19 cellular contexts compared by ENCODE assay signal in genomic region chr3:183317271-183317670, GRCh38.
"Had no signal": no experiment of that assay in that cellular context is flagged by ENCODE, and none has a peak within 500 bp of the region (broad histone marks: within the 10 kb centered on the region; RNA-seq: fewer than 3 reads in every experiment).

No MANE protein-coding gene starts in this region.

- DNase-seq: effector memory CD8-positive, alpha-beta T cell; erythroblast; glutamatergic neuron; kidney glomerular epithelial cell; mucosa of descending colon; psoas muscle; retina; right lobe of liver; spleen; stimulated activated CD4-positive, alpha-beta T cell treated with anti-CD3 and anti-CD28 coated beads, Interleukin-15, amount 100 ng/mL, for 24 hours; stimulated activated CD4-positive, alpha-beta T cell treated with anti-CD3 and anti-CD28 coated beads, Interleukin-1b, Interleukin-23, amount 100 ng/mL, for 48 hours; stimulated activated naive CD4-positive, alpha-beta T cell; stomach; substantia nigra; transverse colon had no signal

- H3K27me3 ChIP-seq: cardiac muscle cell, gastroesophageal sphincter, right lobe of liver, spleen, stomach, transverse colon had no signal

- H3K4me3 ChIP-seq: cardiac muscle cell, gastroesophageal sphincter, mucosa of descending colon, psoas muscle, right lobe of liver, spleen, stomach, thoracic aorta, transverse colon had no signal

- ATAC-seq: effector memory CD8-positive, alpha-beta T cell; gastroesophageal sphincter; mucosa of descending colon; natural killer cell treated with Interleukin-12 subunit alpha and Interleukin-12 subunit beta and Interleukin-15 and Interleukin-18, amount 100 ng/mL, for 72 hours; psoas muscle had no signal

- H3K36me3 ChIP-seq: cardiac muscle cell, gastroesophageal sphincter, right lobe of liver, stomach, thoracic aorta, transverse colon had no signal

- H3K4me1 ChIP-seq: gastroesophageal sphincter, psoas muscle, right lobe of liver, stomach had no signal

- H3K9me3 ChIP-seq: gastroesophageal sphincter, mucosa of descending colon, psoas muscle, right lobe of liver, spleen, stomach, thoracic aorta, transverse colon had no signal

- H3K27ac ChIP-seq: gastroesophageal sphincter, psoas muscle, right lobe of liver, spleen, stomach, thoracic aorta had no signal
